9 cellular contexts compared by ENCODE assay signal in genomic region chr10:73166972-73167371, GRCh38. TPM values are rescaled to one million over a fixed set of nuclear protein-coding genes. Genes with fewer than 3 reads are reported as not detected.
DNase-seq lines count a peak whose midpoint lies in the region; FAIRE-seq and TF ChIP-seq lines count a peak whose summit lies in the region.
"Had no signal": no experiment of that assay in that cellular context is flagged by ENCODE, and none has a peak within 500 bp of the region (broad histone marks: within the 10 kb centered on the region; RNA-seq: fewer than 3 reads in every experiment).

No MANE protein-coding gene starts in this region.

- intact Hi-C loops in sigmoid colon (cut with DNase I): loop anchor here (5.0 kb wide), 3 partner anchors 55 to 810 kb away; partner anchors contain the start of genes MRPS16 and NUDT13

- no peak for TF ChIP-seq POLR2A in sigmoid colon (IDR thresholded peaks at IDR 0.05)

- peaks cover 3% of the 10 kb centered on the region; the same call in 1 of the 2 replicates for H3K9me3 ChIP-seq in SJSA1 (replicated peaks)
- no peaks in the 10 kb centered on the region for H3K9me3 ChIP-seq in sigmoid colon

- no peak for FAIRE-seq in GM19239 (lab: Jason Lieb, UNC)

- no peak for TF ChIP-seq CTCF in fibroblast of mammary gland (conservative IDR thresholded peaks at IDR 0.05; ENCODE audit: control insufficient read depth, insufficient read depth, low read depth, low read length)
- no peak for TF ChIP-seq CTCF in sigmoid colon (IDR thresholded peaks at IDR 0.05)

- 82 to 83% methylated on average over 2 of the region's 2 CpGs for WGBS in sigmoid colon, 2 donors

- no peaks in the 10 kb centered on the region for H3K27me3 ChIP-seq in SJSA1 (replicated peaks)
- H3K27me3 ChIP-seq in sigmoid colon: no peaks in the 10 kb centered on the region

- H3K4me1 ChIP-seq in SJSA1 (replicated peaks) (peaks cover 4% of the 10 kb centered on the region; the same call in 1 of the 2 replicates), sigmoid colon (peaks cover 0 to 46% (median 37%) of the 10 kb centered on the region in 4 donors)

- no peak for TF ChIP-seq EP300 in sigmoid colon (IDR thresholded peaks at IDR 0.05)

- H3K27ac ChIP-seq in SJSA1: peak overlapping the region; percentile 83
- H3K27ac ChIP-seq in sigmoid colon: peak overlapping the region; percentile 96 to 98 (median 97)

- H3K4me3 ChIP-seq in GM08714 (ENCODE audit: low read length) (peak overlapping the region; percentile 100), SJSA1 (peak overlapping the region; percentile 74), fibroblast of mammary gland (ENCODE audit: control insufficient read depth, low read depth, low read length) (peak overlapping the region; percentile 99), sigmoid colon (peak overlapping the region; percentile 84 to 92 (median 88))

- DNase-seq in SJSA1 (ENCODE audit: low read depth in 1 of 2, low spot score in 2 of 2) (peak in 1 of 2 experiments; percentile 2), fibroblast of mammary gland (ENCODE audit: low read depth) (no peak), sigmoid colon (no peak), COLO829 (ENCODE audit: low spot score) (no peak), GM19239 (ENCODE audit: insufficient read length, low spot score) (no peak), cerebellar nuclear complex (lab: John Stamatoyannopoulos, UW) (no peak), glomerular visceral epithelial cell (ENCODE audit: extremely low spot score) (no peak)
- DNase-seq: amygdala had no signal

- peaks cover 34% of the 10 kb centered on the region for H3K36me3 ChIP-seq in SJSA1
- peaks cover 0 to 19% (median 6%) of the 10 kb centered on the region in 4 donors for H3K36me3 ChIP-seq in sigmoid colon

RNA-seq across cellular contexts. Expression of gene ECD, which starts 0.8 kb away (rescaled TPM):
- 39.2 and 47.4 TPM in 2 replicates for total RNA-seq in SJSA1 (2014; rRNA removed; shearing (Covaris generic))
- 10 to 100 TPM; 28.0 to 39.1 (median 29.8) TPM for total RNA-seq in sigmoid colon
- 10 to 100 TPM in 2 of 3 donors, 1 to 10 TPM in 1; 7.6 to 12.0 (median 11.8) TPM for polyA plus RNA-seq in sigmoid colon

RNA-seq across cellular contexts. Expression of gene FAM149B1, which starts 0.9 kb away (rescaled TPM):
- total RNA-seq in SJSA1 (2014; rRNA removed; shearing (Covaris generic)): 15.4 and 28.8 TPM in 2 replicates
- 10 to 100 TPM; 12.1 to 22.7 (median 17.2) TPM for total RNA-seq in sigmoid colon
- polyA plus RNA-seq in sigmoid colon: 10 to 100 TPM; 13.1 to 16.0 (median 14.4) TPM

RNA-seq across cellular contexts. Expression of gene NUDT13, which starts 56.7 kb away (rescaled TPM):
- 0.31 and 0.50 TPM in 2 replicates for total RNA-seq in SJSA1 (2014; rRNA removed; shearing (Covaris generic))
- total RNA-seq in sigmoid colon: 1 to 10 TPM; 2.1 to 5.4 (median 2.9) TPM
- polyA plus RNA-seq in sigmoid colon: 1 to 10 TPM; 1.8 to 2.4 (median 1.9) TPM
